In genomic region chr2:178269825-178270224, GRCh38 we compare ENCODE assay signal across 1 cellular context.
TF ChIP-seq lines count a peak whose summit lies in the region.

No MANE protein-coding gene starts in this region.

TF ChIP-seq in GM23338, 12 proteins besides CTCF, POLR2A, EP300 and RAD21:
- TF ChIP-seq REST (IDR thresholded peaks at IDR 0.05; ENCODE audit: unreplicated experiment) (no peak), JUNB (IDR thresholded peaks at IDR 0.05; ENCODE audit: unreplicated experiment) (no peak), EZH2phosphoT487 (IDR thresholded peaks at IDR 0.05; ENCODE audit: unreplicated experiment) (no peak), ZNF462 (CRISPR knock-in tag; IDR thresholded peaks at IDR 0.05) (no peak), ETS1 (IDR thresholded peaks at IDR 0.05) (no peak), ZNF331 (CRISPR knock-in tag; IDR thresholded peaks at IDR 0.05; ENCODE audit: low read depth) (no peak), ZNF114 (CRISPR knock-in tag; IDR thresholded peaks at IDR 0.05) (no peak), POLR2AphosphoS5 (IDR thresholded peaks at IDR 0.05; ENCODE audit: low read depth) (no peak), NANOG (IDR thresholded peaks at IDR 0.05; ENCODE audit: borderline replicate concordance) (no peak), EZH2 (IDR thresholded peaks at IDR 0.05; ENCODE audit: low read depth, unreplicated experiment) (no peak), STAT1 (IDR thresholded peaks at IDR 0.05; ENCODE audit: unreplicated experiment) (no peak), CREB1 (CRISPR knock-in tag; IDR thresholded peaks at IDR 0.05; ENCODE audit: low read depth) (no peak)
